20 cellular contexts compared by ENCODE assay signal in the genomic region with DNA sequence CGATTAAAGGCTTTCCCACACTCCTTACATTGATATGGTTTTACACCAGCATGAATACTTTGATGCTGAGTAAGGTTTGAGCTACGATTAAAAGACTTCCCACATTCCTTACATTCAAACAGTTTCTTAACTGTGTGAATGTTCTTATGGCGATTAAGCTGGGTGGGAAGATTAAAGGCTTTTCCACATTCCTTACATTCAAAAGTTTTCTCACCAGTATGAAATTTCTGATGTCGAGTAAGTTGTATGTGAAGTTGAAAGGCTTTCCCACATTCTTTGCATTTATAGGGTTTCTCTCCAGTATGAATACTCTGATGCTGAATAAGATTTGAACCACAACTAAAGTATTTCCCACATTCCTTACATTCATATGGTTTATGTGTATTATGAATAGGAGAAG.
"Had no signal": no experiment of that assay in that cellular context is flagged by ENCODE, and none has a peak within 500 bp of the region (broad histone marks: within the 10 kb centered on the region; RNA-seq: fewer than 3 reads in every experiment).

No MANE protein-coding gene starts in this region.

- H3K27ac Mint-ChIP-seq: activated CD4-positive, alpha-beta T cell treated with anti-CD3 and anti-CD28 coated beads, Interleukin-2, amount 10 ng/mL, durations not matched to agents 24 days and 14 days; activated naive CD8-positive, alpha-beta T cell; activated T-cell treated with anti-CD3 and anti-CD28 coated beads, Interleukin-2, amount 50 U/mL, for 72 hours; dendritic cell treated with granulocyte-macrophage colony-stimulating factor and Interleukin-4, amounts not matched to agents 40 ng/mL and 50 ng/mL, for 4 days; naive thymus-derived CD4-positive, alpha-beta T cell; stimulated activated naive CD8-positive, alpha-beta T cell treated with anti-CD3 and anti-CD28 coated beads, Interleukin-15, amount 100 ng/mL, for 72 hours; T-helper 2 cell treated with Interferon-gamma antibody and Interleukin-4, amounts not matched to agents 5 μg/mL and 100 μg/mL, for 36 hours had no signal

- DNase-seq: activated CD4-positive, alpha-beta T cell treated with anti-CD3 and anti-CD28 coated beads, Interleukin-2, amount 10 ng/mL, durations not matched to agents 24 days and 14 days; activated CD4-positive, CD25-positive, alpha-beta regulatory T cell; activated CD8-positive, alpha-beta memory T cell treated with anti-CD3 and anti-CD28 coated beads, Interleukin-2, amount 50 U/mL, for 48 hours; activated gamma-delta T cell treated with Interleukin-2 at 50 U/mL for 16 hours; activated T-cell treated with anti-CD3 and anti-CD28 coated beads, Interleukin-2, amount 50 U/mL, for 72 hours; cerebellar nuclear complex; effector memory CD4-positive, alpha-beta T cell; gastrocnemius medialis; heart right ventricle; mammary epithelial cell; naive thymus-derived CD4-positive, alpha-beta T cell; ovary; spleen; stimulated activated naive CD8-positive, alpha-beta T cell treated with anti-CD3 and anti-CD28 coated beads, Interleukin-15, amount 100 ng/mL, for 72 hours; upper lobe of right lung had no signal

- H3K4me1 ChIP-seq: gastrocnemius medialis, heart right ventricle, spleen, upper lobe of right lung had no signal

- H3K4me3 Mint-ChIP-seq: activated CD4-positive, alpha-beta T cell treated with anti-CD3 and anti-CD28 coated beads, Interleukin-2, amount 10 ng/mL, durations not matched to agents 24 days and 14 days; activated naive CD8-positive, alpha-beta T cell; activated T-cell treated with anti-CD3 and anti-CD28 coated beads, Interleukin-2, amount 50 U/mL, for 72 hours; dendritic cell treated with granulocyte-macrophage colony-stimulating factor and Interleukin-4, amounts not matched to agents 40 ng/mL and 50 ng/mL, for 4 days; naive thymus-derived CD4-positive, alpha-beta T cell; stimulated activated naive CD8-positive, alpha-beta T cell treated with anti-CD3 and anti-CD28 coated beads, Interleukin-15, amount 100 ng/mL, for 72 hours; T-helper 2 cell treated with Interferon-gamma antibody and Interleukin-4, amounts not matched to agents 5 μg/mL and 100 μg/mL, for 36 hours had no signal

- H3K27me3 ChIP-seq: gastrocnemius medialis, heart right ventricle, ovary, spleen, upper lobe of right lung had no signal

- H3K27me3 Mint-ChIP-seq: activated CD4-positive, alpha-beta T cell treated with anti-CD3 and anti-CD28 coated beads, Interleukin-2, amount 10 ng/mL, durations not matched to agents 24 days and 14 days; activated naive CD8-positive, alpha-beta T cell; dendritic cell treated with granulocyte-macrophage colony-stimulating factor and Interleukin-4, amounts not matched to agents 40 ng/mL and 50 ng/mL, for 4 days; naive thymus-derived CD4-positive, alpha-beta T cell; stimulated activated naive CD8-positive, alpha-beta T cell treated with anti-CD3 and anti-CD28 coated beads, Interleukin-15, amount 100 ng/mL, for 72 hours had no signal

- H3K4me3 ChIP-seq: gastrocnemius medialis, heart right ventricle, ovary, spleen, thoracic aorta, upper lobe of right lung had no signal

- H3K27ac ChIP-seq: epithelial cell of prostate, gastrocnemius medialis, heart right ventricle, ovary, spleen, thoracic aorta, upper lobe of right lung had no signal

- H3K36me3 ChIP-seq: ovary, thoracic aorta, upper lobe of right lung had no signal

- H3K4me1 Mint-ChIP-seq: activated CD4-positive, alpha-beta T cell treated with anti-CD3 and anti-CD28 coated beads, Interleukin-2, amount 10 ng/mL, durations not matched to agents 24 days and 14 days; naive thymus-derived CD4-positive, alpha-beta T cell; stimulated activated naive CD8-positive, alpha-beta T cell treated with anti-CD3 and anti-CD28 coated beads, Interleukin-15, amount 100 ng/mL, for 72 hours had no signal
